In genomic region chr6:75620387-75621304, GRCh38 we compare ENCODE assay signal across 11 cellular contexts. TPM values are rescaled to one million over a fixed set of nuclear protein-coding genes. Genes with fewer than 3 reads are reported as not detected.
A peak's percentile ranks its signal among the peaks of the same experiment; 100 is the strongest.
DNase-seq lines count a peak whose midpoint lies in the region; ATAC-seq and TF ChIP-seq lines count a peak whose summit lies in the region.
"Had no signal": no experiment of that assay in that cellular context is flagged by ENCODE, and none has a peak within 500 bp of the region (broad histone marks: within the 10 kb centered on the region; RNA-seq: fewer than 3 reads in every experiment).

No MANE protein-coding gene starts in this region.

- no peaks in the 10 kb centered on the region for H3K9me2 ChIP-seq in Loucy (replicated peaks; ENCODE audit: low read depth, low read length)

- H4K91ac ChIP-seq in mesenchymal stem cell (ENCODE audit: low read length), result no peak overlapping the region

- no peak for DNase-seq in activated T-helper 2 cell treated with anti-CD3 and anti-CD28 coated beads, Interferon-gamma antibody, Interleukin-2, Interleukin-4, amounts not matched to agents 10 μg/mL and 5 μg/mL and 100 μg/mL, durations not matched to agents 14 hours and 24 hours and 36 hours (ENCODE audit: low spot score)
- no peak for DNase-seq in left ventricle myocardium inferior
- no peak for DNase-seq in glomerular visceral epithelial cell (ENCODE audit: extremely low spot score)
- no peak for DNase-seq in mesenchymal stem cell
- DNase-seq in NCI-H446 (lab: John Stamatoyannopoulos, UW), result no peak
- DNase-seq: EL, Karpas-422, NCI-H524, right lobe of liver had no signal

- no peak overlapping the region for H2AK5ac ChIP-seq in mesenchymal stem cell (ENCODE audit: low read length, severe bottlenecking)

- no peaks in the 10 kb centered on the region for H3K79me1 ChIP-seq in mesenchymal stem cell (replicated peaks; ENCODE audit: low read length, poor library complexity, severe bottlenecking)

- no peak overlapping the region for H3K4ac ChIP-seq in mesenchymal stem cell (ENCODE audit: low read depth in 1 of 2, low read length in 2 of 2)

- H3K4me1 ChIP-seq in Loucy (ENCODE audit: insufficient read depth, low read length, poor library complexity, severe bottlenecking) (peaks cover 3% of the 10 kb centered on the region), left ventricle myocardium inferior (peaks cover 76% of the 10 kb centered on the region), mesenchymal stem cell (ENCODE audit: control insufficient read depth, insufficient read depth, low read depth, low read length) (no peaks in the 10 kb centered on the region)

- H3K36me3 Mint-ChIP-seq in activated T-helper 2 cell treated with anti-CD3 and anti-CD28 coated beads, Interferon-gamma antibody, Interleukin-2, Interleukin-4, amounts not matched to agents 10 μg/mL and 5 μg/mL and 100 μg/mL, durations not matched to agents 14 hours and 24 hours and 36 hours (ENCODE audit: low read depth), result peaks cover 50% of the 10 kb centered on the region
- H3K36me3 Mint-ChIP-seq in stimulated activated memory B cell treated with anti-CD40 and anti-IgM and Interleukin-4, amounts not matched to agents 10 μg/mL and 1 μg/mL and 100 μg/mL, for 72 hours, result peaks cover 19% of the 10 kb centered on the region

- H3K9me3 Mint-ChIP-seq in activated T-helper 2 cell treated with anti-CD3 and anti-CD28 coated beads, Interferon-gamma antibody, Interleukin-2, Interleukin-4, amounts not matched to agents 10 μg/mL and 5 μg/mL and 100 μg/mL, durations not matched to agents 14 hours and 24 hours and 36 hours, result no peaks in the 10 kb centered on the region
- H3K9me3 Mint-ChIP-seq in stimulated activated memory B cell treated with anti-CD40 and anti-IgM and Interleukin-4, amounts not matched to agents 10 μg/mL and 1 μg/mL and 100 μg/mL, for 72 hours, result no peaks in the 10 kb centered on the region

- no peaks in the 10 kb centered on the region for H3F3A ChIP-seq in Loucy (ENCODE audit: low read depth)

- no peak overlapping the region for H2BK12ac ChIP-seq in mesenchymal stem cell (ENCODE audit: low read length in 2 of 2)

- H3K79me2 ChIP-seq in Loucy (ENCODE audit: insufficient read depth, low read length), result peaks cover 96% of the 10 kb centered on the region

- H3K18ac ChIP-seq in mesenchymal stem cell (ENCODE audit: low read depth in 1 of 2, low read length in 2 of 2), result no peak overlapping the region

- no peak overlapping the region for H3K9ac ChIP-seq in Loucy (ENCODE audit: low read depth, low read length, poor library complexity, severe bottlenecking)
- no peak overlapping the region for H3K9ac ChIP-seq in mesenchymal stem cell (ENCODE audit: low read length)

- H3K27me3 ChIP-seq in Loucy (ENCODE audit: insufficient read depth, low read length, poor library complexity, severe bottlenecking) (no peaks in the 10 kb centered on the region), left ventricle myocardium inferior (ENCODE audit: low read depth) (no peaks in the 10 kb centered on the region), mesenchymal stem cell (ENCODE audit: control insufficient read depth in 1 of 2, insufficient read depth in 1 of 2, low read length in 2 of 2) (no peaks in the 10 kb centered on the region)
- H3K27me3 ChIP-seq: right lobe of liver had no signal

- H3K36me3 ChIP-seq in Loucy (ENCODE audit: insufficient read depth, low read length) (peaks cover 28% of the 10 kb centered on the region), left ventricle myocardium inferior (peaks cover 22% of the 10 kb centered on the region), mesenchymal stem cell (ENCODE audit: control insufficient read depth in 1 of 2, insufficient read depth in 2 of 2, low read depth in 1 of 2, low read length in 2 of 2) (peaks cover 5 to 36% of the 10 kb centered on the region in 2 experiments)
- H3K36me3 ChIP-seq: right lobe of liver had no signal

- no peak overlapping the region for H2BK120ac ChIP-seq in mesenchymal stem cell (ENCODE audit: low read depth, low read length)

- no peak overlapping the region for H2BK15ac ChIP-seq in mesenchymal stem cell (ENCODE audit: low read depth, poor library complexity, severe bottlenecking)

- peak overlapping the region; percentile 35 for H3K27ac Mint-ChIP-seq in activated T-helper 2 cell treated with anti-CD3 and anti-CD28 coated beads, Interferon-gamma antibody, Interleukin-2, Interleukin-4, amounts not matched to agents 10 μg/mL and 5 μg/mL and 100 μg/mL, durations not matched to agents 14 hours and 24 hours and 36 hours
- peak overlapping the region; percentile 63 for H3K27ac Mint-ChIP-seq in stimulated activated memory B cell treated with anti-CD40 and anti-IgM and Interleukin-4, amounts not matched to agents 10 μg/mL and 1 μg/mL and 100 μg/mL, for 72 hours

- no peak overlapping the region for H3K4me3 Mint-ChIP-seq in activated T-helper 2 cell treated with anti-CD3 and anti-CD28 coated beads, Interferon-gamma antibody, Interleukin-2, Interleukin-4, amounts not matched to agents 10 μg/mL and 5 μg/mL and 100 μg/mL, durations not matched to agents 14 hours and 24 hours and 36 hours (ENCODE audit: low read depth)
- H3K4me3 Mint-ChIP-seq in stimulated activated memory B cell treated with anti-CD40 and anti-IgM and Interleukin-4, amounts not matched to agents 10 μg/mL and 1 μg/mL and 100 μg/mL, for 72 hours, result no peak overlapping the region

- H2AFZ ChIP-seq in Loucy (ENCODE audit: low read length), result no peak overlapping the region
- no peak overlapping the region for H2AFZ ChIP-seq in mesenchymal stem cell (ENCODE audit: low read depth, low read length)

- H3K27ac ChIP-seq in left ventricle myocardium inferior (replicated peaks), result peak overlapping the region; percentile 70
- H3K27ac ChIP-seq in mesenchymal stem cell (ENCODE audit: low read length, poor library complexity, severe bottlenecking), result no peak overlapping the region
- H3K27ac ChIP-seq: right lobe of liver had no signal

- no peak for ATAC-seq in stimulated activated memory B cell treated with anti-CD40 and anti-IgM and Interleukin-4, amounts not matched to agents 10 μg/mL and 1 μg/mL and 100 μg/mL, for 72 hours

- no peaks in the 10 kb centered on the region for H3K27me3 Mint-ChIP-seq in activated T-helper 2 cell treated with anti-CD3 and anti-CD28 coated beads, Interferon-gamma antibody, Interleukin-2, Interleukin-4, amounts not matched to agents 10 μg/mL and 5 μg/mL and 100 μg/mL, durations not matched to agents 14 hours and 24 hours and 36 hours (ENCODE audit: low read depth)
- no peaks in the 10 kb centered on the region for H3K27me3 Mint-ChIP-seq in stimulated activated memory B cell treated with anti-CD40 and anti-IgM and Interleukin-4, amounts not matched to agents 10 μg/mL and 1 μg/mL and 100 μg/mL, for 72 hours

- H3K4me2 ChIP-seq in Loucy (ENCODE audit: low read depth, low read length, poor library complexity, severe bottlenecking) (peak overlapping the region; percentile 10), mesenchymal stem cell (ENCODE audit: low read length, poor library complexity, severe bottlenecking) (no peak overlapping the region)

- no peak overlapping the region for H2BK5ac ChIP-seq in mesenchymal stem cell (ENCODE audit: low read depth, low read length, poor library complexity, severe bottlenecking)

- peaks cover 70% of the 10 kb centered on the region for H4K20me1 ChIP-seq in Loucy (ENCODE audit: insufficient read depth, low read length, poor library complexity, severe bottlenecking)

- peaks cover 26% of the 10 kb centered on the region for H3K4me1 Mint-ChIP-seq in activated T-helper 2 cell treated with anti-CD3 and anti-CD28 coated beads, Interferon-gamma antibody, Interleukin-2, Interleukin-4, amounts not matched to agents 10 μg/mL and 5 μg/mL and 100 μg/mL, durations not matched to agents 14 hours and 24 hours and 36 hours (ENCODE audit: low read depth)
- H3K4me1 Mint-ChIP-seq in stimulated activated memory B cell treated with anti-CD40 and anti-IgM and Interleukin-4, amounts not matched to agents 10 μg/mL and 1 μg/mL and 100 μg/mL, for 72 hours, result peaks cover 49% of the 10 kb centered on the region

- no peak overlapping the region for H3K14ac ChIP-seq in mesenchymal stem cell (ENCODE audit: low read length in 2 of 2)

- no peak overlapping the region for H4K8ac ChIP-seq in mesenchymal stem cell (ENCODE audit: low read length)

- H3K9me3 ChIP-seq in Loucy (ENCODE audit: insufficient read depth, low read depth, low read length) (no peaks in the 10 kb centered on the region), left ventricle myocardium inferior (replicated peaks) (peaks cover 11% of the 10 kb centered on the region), mesenchymal stem cell (ENCODE audit: control insufficient read depth, low read length) (no peaks in the 10 kb centered on the region)
- H3K9me3 ChIP-seq: right lobe of liver had no signal

- 94% methylated on average over 4 of the region's 7 CpGs for WGBS in mesenchymal stem cell

- no peak overlapping the region for H3K23ac ChIP-seq in mesenchymal stem cell (ENCODE audit: low read length in 2 of 2)

- no peak overlapping the region for H3K4me3 ChIP-seq in Loucy (ENCODE audit: low read length, poor library complexity, severe bottlenecking)
- H3K4me3 ChIP-seq in left ventricle myocardium inferior, result no peak overlapping the region
- H3K4me3 ChIP-seq in mesenchymal stem cell (ENCODE audit: insufficient read depth in 1 of 2, low read depth in 1 of 2, low read length in 2 of 2), result no peak overlapping the region
- H3K4me3 ChIP-seq: right lobe of liver had no signal

- TF ChIP-seq CTCF in Loucy (conservative IDR thresholded peaks at IDR 0.05; ENCODE audit: low read length) (no peak), left ventricle myocardium inferior (IDR thresholded peaks at IDR 0.05; ENCODE audit: borderline replicate concordance) (no peak)

- intact Hi-C loops in activated T-helper 2 cell treated with anti-CD3 and anti-CD28 coated beads, Interferon-gamma antibody, Interleukin-2, Interleukin-4, amounts not matched to agents 10 μg/mL and 5 μg/mL and 100 μg/mL, durations not matched to agents 14 hours and 24 hours and 36 hours (cut with micrococcal nuclease), result no loop called here
- intact Hi-C loops in left ventricle myocardium inferior (cut with micrococcal nuclease), result no loop called here

RNA-seq across cellular contexts. Expression of gene SENP6, which starts 19.0 kb away (rescaled TPM):
- 73.8 and 81.7 TPM in 2 replicates for total RNA-seq in activated T-helper 2 cell treated with anti-CD3 and anti-CD28 coated beads, Interferon-gamma antibody, Interleukin-2, Interleukin-4, amounts not matched to agents 10 μg/mL and 5 μg/mL and 100 μg/mL, durations not matched to agents 14 hours and 24 hours and 36 hours
- total RNA-seq in left ventricle myocardium inferior, result 54.2 TPM
- polyA plus RNA-seq in mesenchymal stem cell (2013, experiment 1 of 2), result 51.6 TPM
- polyA plus RNA-seq in mesenchymal stem cell (2013, experiment 2 of 2), result 50.6 TPM
